ENCODE assay signal across 22 cellular contexts in the genomic region with DNA sequence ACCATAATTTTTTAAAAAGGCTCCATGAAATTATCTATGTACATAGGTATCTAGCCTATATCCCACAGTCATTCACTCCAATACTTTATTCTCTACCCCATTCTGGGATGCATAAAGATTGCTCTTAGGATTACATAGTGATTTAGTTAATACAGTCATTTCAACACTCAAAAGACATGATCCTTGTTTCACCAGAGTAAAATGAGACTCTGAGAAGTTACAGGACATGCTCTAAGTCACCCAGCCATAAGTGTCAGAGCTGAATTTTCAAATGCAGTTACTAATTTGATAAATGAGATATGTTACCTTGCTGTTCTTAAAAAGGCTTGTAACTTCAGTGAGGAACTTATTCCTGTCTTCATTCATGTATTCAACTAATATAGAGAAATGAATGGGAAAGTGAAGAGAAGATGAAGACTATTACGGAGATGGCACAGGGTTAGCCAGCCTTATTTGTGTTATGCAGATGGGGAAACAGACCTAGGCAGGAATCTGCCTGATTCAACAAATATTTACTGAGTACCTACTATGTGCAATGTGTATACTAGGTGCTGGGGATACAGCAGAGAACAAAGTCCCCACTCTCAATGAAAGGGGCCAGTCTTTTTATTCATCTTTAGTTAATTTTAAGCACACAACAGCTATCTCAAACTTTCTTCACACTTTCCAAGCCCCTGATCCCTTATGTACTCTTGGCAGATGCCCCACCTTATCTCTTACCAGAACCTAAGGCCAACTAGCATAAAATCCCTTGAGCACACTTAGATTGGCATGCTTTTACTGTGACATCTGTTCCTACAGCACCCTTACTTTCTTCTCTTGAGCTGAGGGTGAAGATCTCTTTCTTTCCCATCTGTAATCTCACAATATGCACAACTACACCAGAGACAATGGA. TPM values are rescaled to one million over a fixed set of nuclear protein-coding genes. Genes with fewer than 3 reads are reported as not detected.
A peak's percentile ranks its signal among the peaks of the same experiment; 100 is the strongest.
DNase-seq lines count a peak whose midpoint lies in the region; ATAC-seq and TF ChIP-seq lines count a peak whose summit lies in the region.
"Had no signal": no experiment of that assay in that cellular context is flagged by ENCODE, and none has a peak within 500 bp of the region (broad histone marks: within the 10 kb centered on the region; RNA-seq: fewer than 3 reads in every experiment).

No MANE protein-coding gene starts in this region.

- no peaks in the 10 kb centered on the region for H3K9me3 Mint-ChIP-seq in T-helper 1 cell treated with Interleukin-12 subunit alpha and Interleukin-12 subunit beta and Interleukin-4 antibody, amounts not matched to agents 30 μg/mL and 1 μg/mL, for 36 hours
- H3K9me3 Mint-ChIP-seq in glutamatergic neuron (ENCODE audit: unreplicated experiment) = peaks cover 12% of the 10 kb centered on the region

- H3K27me3 ChIP-seq in psoas muscle (ENCODE audit: insufficient read depth in 3 of 3, low read length in 2 of 3) = no peaks in the 10 kb centered on the region
- H3K27me3 ChIP-seq: adrenal gland, cardiac muscle cell, spleen had no signal

- 86 to 93% (median 89%) methylated on average over 1 of the region's 1 CpG for WGBS in psoas muscle, 3 donors

- H3K27me3 Mint-ChIP-seq in T-helper 1 cell treated with Interleukin-12 subunit alpha and Interleukin-12 subunit beta and Interleukin-4 antibody, amounts not matched to agents 30 μg/mL and 1 μg/mL, for 36 hours (ENCODE audit: low read depth) = no peaks in the 10 kb centered on the region
- H3K27me3 Mint-ChIP-seq in glutamatergic neuron (ENCODE audit: unreplicated experiment) = peaks cover 10% of the 10 kb centered on the region

- H3K4me1 Mint-ChIP-seq in T-helper 1 cell treated with Interleukin-12 subunit alpha and Interleukin-12 subunit beta and Interleukin-4 antibody, amounts not matched to agents 30 μg/mL and 1 μg/mL, for 36 hours (ENCODE audit: low read depth) = peaks cover 9% of the 10 kb centered on the region
- peaks cover 11% of the 10 kb centered on the region for H3K4me1 Mint-ChIP-seq in glutamatergic neuron (ENCODE audit: low read depth, unreplicated experiment)

- peaks cover 49% of the 10 kb centered on the region for H3K4me1 ChIP-seq in psoas muscle

- H3K4me3 ChIP-seq in psoas muscle = no peak overlapping the region
- H3K4me3 ChIP-seq: adrenal gland, cardiac muscle cell, spleen had no signal

- no peak overlapping the region for H3K4me3 Mint-ChIP-seq in T-helper 1 cell treated with Interleukin-12 subunit alpha and Interleukin-12 subunit beta and Interleukin-4 antibody, amounts not matched to agents 30 μg/mL and 1 μg/mL, for 36 hours
- peak overlapping the region; percentile 28 for H3K4me3 Mint-ChIP-seq in glutamatergic neuron (ENCODE audit: unreplicated experiment)
- H3K4me3 Mint-ChIP-seq: H9 had no signal

- H3K36me3 ChIP-seq in psoas muscle (ENCODE audit: insufficient read depth in 1 of 2, low read depth in 1 of 2) = no peaks in the 10 kb centered on the region
- H3K36me3 ChIP-seq: adrenal gland, cardiac muscle cell, spleen had no signal

- intact Hi-C loops in psoas muscle (cut with DNase I) = no loop called here

- H3K27ac ChIP-seq in psoas muscle = peak overlapping the region; percentile 30
- H3K27ac ChIP-seq: 22Rv1, adrenal gland, cardiac muscle cell had no signal

- DNase-seq in T-helper 1 cell (no peak), NCI-H2171 treated with DMSO at 0.1 percent for 48 hours (lab: John Stamatoyannopoulos, UW) (peak; percentile 81), glutamatergic neuron (no peak), psoas muscle (no peak), NCI-H2107 (lab: John Stamatoyannopoulos, UW) (no peak), KG1 (lab: John Stamatoyannopoulos, UW) (no peak), NCI-H1694 treated with DMSO at 0.1 percent for 48 hours (lab: John Stamatoyannopoulos, UW) (no peak)
- DNase-seq: activated CD4-positive, alpha-beta T cell treated with anti-CD3 and anti-CD28 coated beads for 48 hours; activated effector memory CD4-positive, alpha-beta T cell treated with anti-CD3 and anti-CD28 coated beads, Interleukin-2, amount 50 U/mL, for 16 hours; adrenal gland; AML-193; H9; left colon; NCI-H2081 treated with DMSO at 0.1 percent for 48 hours; NCI-H510A treated with DMSO at 0.1 percent for 48 hours; spleen; stimulated activated CD4-positive, alpha-beta T cell treated with anti-CD3 and anti-CD28 coated beads, Interleukin-4, amount 100 ng/mL, for 4 hours; SW 1271; trophoblast cell had no signal

- peak overlapping the region; percentile 39 for H3K27ac Mint-ChIP-seq in T-helper 1 cell treated with Interleukin-12 subunit alpha and Interleukin-12 subunit beta and Interleukin-4 antibody, amounts not matched to agents 30 μg/mL and 1 μg/mL, for 36 hours
- H3K27ac Mint-ChIP-seq in glutamatergic neuron (ENCODE audit: unreplicated experiment) = peak overlapping the region; percentile 83
- H3K27ac Mint-ChIP-seq: H9 had no signal

- peaks cover 8% of the 10 kb centered on the region for H3K36me3 Mint-ChIP-seq in T-helper 1 cell treated with Interleukin-12 subunit alpha and Interleukin-12 subunit beta and Interleukin-4 antibody, amounts not matched to agents 30 μg/mL and 1 μg/mL, for 36 hours (ENCODE audit: low read depth)
- H3K36me3 Mint-ChIP-seq in glutamatergic neuron (ENCODE audit: unreplicated experiment) = peaks cover 25% of the 10 kb centered on the region

- no peak for TF ChIP-seq CTCF in glutamatergic neuron (IDR thresholded peaks at IDR 0.05; ENCODE audit: partially characterized antibody, unreplicated experiment)
- no peak for TF ChIP-seq CTCF in psoas muscle (IDR thresholded peaks at IDR 0.05)

- no peaks in the 10 kb centered on the region for H3K9me3 ChIP-seq in psoas muscle
- H3K9me3 ChIP-seq: adrenal gland, spleen had no signal

- ATAC-seq in psoas muscle = peak in 3 of 4 donors; percentile 33 to 66 (median 42)
- ATAC-seq: left colon had no signal

RNA-seq across cellular contexts. Expression of a gene that starts 21.6 kb away (rescaled TPM):
- 148 TPM for total RNA-seq in glutamatergic neuron (ENCODE audit: unreplicated experiment)
- 100 to 1,000 TPM in 1 of 4 donors, 10 to 100 TPM in 3; 78.3 to 101 (median 96.9) TPM for total RNA-seq in psoas muscle
- 10 to 100 TPM; 11.0 to 64.1 (median 14.8) TPM for polyA plus RNA-seq in psoas muscle
